ENCODE assay signal across 20 cellular contexts in genomic region chr17:6095501-6095900, GRCh38. TPM values are rescaled to one million over a fixed set of nuclear protein-coding genes. Genes with fewer than 3 reads are reported as not detected.
DNase-seq lines count a peak whose midpoint lies in the region; ATAC-seq, FAIRE-seq and TF ChIP-seq lines count a peak whose summit lies in the region.
"Had no signal": no experiment of that assay in that cellular context is flagged by ENCODE, and none has a peak within 500 bp of the region (broad histone marks: within the 10 kb centered on the region; RNA-seq: fewer than 3 reads in every experiment).

No MANE protein-coding gene starts in this region.

- H3K9me3 ChIP-seq in WERI-Rb-1 (ENCODE audit: severe bottlenecking) = no peaks in the 10 kb centered on the region
- no peaks in the 10 kb centered on the region for H3K9me3 ChIP-seq in neural progenitor cell (ENCODE audit: low read depth)
- no peaks in the 10 kb centered on the region for H3K9me3 ChIP-seq in spleen

- no peak for ATAC-seq in GM18858 (IDR thresholded peaks at IDR 0.05; ENCODE audit: unreplicated experiment)
- ATAC-seq in HG03520 (IDR thresholded peaks at IDR 0.05; ENCODE audit: unreplicated experiment) = no peak
- ATAC-seq in GM21717 (IDR thresholded peaks at IDR 0.05; ENCODE audit: unreplicated experiment) = no peak

- peaks cover 41% of the 10 kb centered on the region for H3K36me3 Mint-ChIP-seq in endothelial cell (ENCODE audit: low read depth, unreplicated experiment)
- peaks cover 63% of the 10 kb centered on the region for H3K36me3 Mint-ChIP-seq in neural progenitor cell
- H3K36me3 Mint-ChIP-seq: CD4-positive, alpha-beta memory T cell had no signal

- H3K4me1 ChIP-seq in neural progenitor cell (peaks cover 14% of the 10 kb centered on the region), spleen (peaks cover 0 to 24% (median 5%) of the 10 kb centered on the region in 6 donors)

- no peak overlapping the region for H3K27ac Mint-ChIP-seq in endothelial cell (ENCODE audit: unreplicated experiment)
- H3K27ac Mint-ChIP-seq in neural progenitor cell = peak overlapping the region; percentile 38

- no peak for TF ChIP-seq POLR2A in spleen (IDR thresholded peaks at IDR 0.05)

- H3K36me3 ChIP-seq in WERI-Rb-1 (peaks cover 93% of the 10 kb centered on the region), neural progenitor cell (no peaks in the 10 kb centered on the region), spleen (peaks cover 0 to 37% (median 0%) of the 10 kb centered on the region in 6 donors)

- no peak overlapping the region for H2AFZ ChIP-seq in neural progenitor cell (replicated peaks)
- H2AFZ ChIP-seq: GM23248 had no signal

- H4K20me1 ChIP-seq in neural progenitor cell (ENCODE audit: low read depth) = no peaks in the 10 kb centered on the region

- H3F3A ChIP-seq in neural progenitor cell (ENCODE audit: low read depth) = no peaks in the 10 kb centered on the region

- H3K4me3 ChIP-seq in WERI-Rb-1 (ENCODE audit: low read depth, low read length) (no peak overlapping the region), neural progenitor cell (no peak overlapping the region), spleen (no peak overlapping the region)
- H3K4me3 ChIP-seq: GM23248 had no signal

- H3K4me3 Mint-ChIP-seq in endothelial cell (ENCODE audit: unreplicated experiment) (peak overlapping the region; percentile 58), neural progenitor cell (no peak overlapping the region)
- H3K4me3 Mint-ChIP-seq: CD4-positive, alpha-beta memory T cell had no signal

- no peaks in the 10 kb centered on the region for H3K9me3 Mint-ChIP-seq in endothelial cell (ENCODE audit: unreplicated experiment)
- H3K9me3 Mint-ChIP-seq in neural progenitor cell = no peaks in the 10 kb centered on the region
- H3K9me3 Mint-ChIP-seq: CD4-positive, alpha-beta memory T cell had no signal

- H3K27me3 ChIP-seq in WERI-Rb-1 (ENCODE audit: insufficient read depth, low read depth, severe bottlenecking) = no peaks in the 10 kb centered on the region
- H3K27me3 ChIP-seq in neural progenitor cell = no peaks in the 10 kb centered on the region
- no peaks in the 10 kb centered on the region for H3K27me3 ChIP-seq in spleen (replicated peaks in 1 of 7)

- DNase-seq in WERI-Rb-1 = no peak
- no peak for DNase-seq in endothelial cell (ENCODE audit: low spot score)
- DNase-seq in neural progenitor cell (ENCODE audit: low spot score) = no peak
- DNase-seq in spleen = peak; percentile 38
- no peak for DNase-seq in RCC 7860 (ENCODE audit: low spot score)
- DNase-seq: C1 segment of cervical spinal cord; Calu3; CD4-positive, alpha-beta memory T cell; COR-L47; DMS153; DND-41; GM23248; H7; HCEC 1CT had no signal

- no peak for FAIRE-seq in RCC 7860 (lab: Jason Lieb, UNC)
- FAIRE-seq: G401.6, GM12892, H1 had no signal

- H3K9ac ChIP-seq in neural progenitor cell = no peak overlapping the region
- H3K9ac ChIP-seq: GM23248 had no signal

- H3K27me3 Mint-ChIP-seq in endothelial cell (ENCODE audit: unreplicated experiment) = peaks cover 7% of the 10 kb centered on the region
- H3K27me3 Mint-ChIP-seq in neural progenitor cell (ENCODE audit: insufficient read depth, low read depth) = peaks cover 8% of the 10 kb centered on the region

- TF ChIP-seq CTCF in WERI-Rb-1 (IDR thresholded peaks at IDR 0.05; ENCODE audit: low read depth, low read length) (no peak), endothelial cell (IDR thresholded peaks at IDR 0.05; ENCODE audit: unreplicated experiment) (no peak), neural progenitor cell (IDR thresholded peaks at IDR 0.05) (no peak), spleen (IDR thresholded peaks at IDR 0.05 in 8 of 11, conservative IDR thresholded peaks at IDR 0.05 in 3 of 11) (no peak)

- intact Hi-C loops in spleen (cut with DNase I; ENCODE audit: low total_unique reads) = no loop called here

- WGBS in spleen, 5 donors = 71 to 93% (median 85%) methylated on average over 6 of the region's 6 CpGs

- H3K4me2 ChIP-seq in neural progenitor cell = no peak overlapping the region

- H3K4me1 Mint-ChIP-seq in endothelial cell (ENCODE audit: unreplicated experiment) (peaks cover 31% of the 10 kb centered on the region), neural progenitor cell (peaks cover 21% of the 10 kb centered on the region)
- H3K4me1 Mint-ChIP-seq: CD4-positive, alpha-beta memory T cell had no signal

- peak overlapping the region; percentile 84 for H3K27ac ChIP-seq in WERI-Rb-1
- no peak overlapping the region for H3K27ac ChIP-seq in neural progenitor cell
- H3K27ac ChIP-seq in spleen = no peak overlapping the region
- H3K27ac ChIP-seq: GM23248 had no signal

- no peaks in the 10 kb centered on the region for H3K79me2 ChIP-seq in neural progenitor cell (ENCODE audit: low read depth)

RNA-seq across cellular contexts. Expression of gene WSCD1, which starts 25.3 kb away (rescaled TPM):
- total RNA-seq in endothelial cell (ENCODE audit: unreplicated experiment) (43.9 TPM), neural progenitor cell (ENCODE audit: low replicate concordance) (20.2 and 41.3 TPM in 2 replicates), spleen (10 to 100 TPM; 22.9 to 84.1 (median 53.6) TPM)
- polyA plus RNA-seq in spleen = 1 to 10 TPM; 2.4 to 6.2 (median 5.8) TPM
- polyA plus RNA-seq: CD4-positive, alpha-beta memory T cell; GM23248 had no signal
